ENCODE assay signal across 7 cellular contexts in the genomic region with DNA sequence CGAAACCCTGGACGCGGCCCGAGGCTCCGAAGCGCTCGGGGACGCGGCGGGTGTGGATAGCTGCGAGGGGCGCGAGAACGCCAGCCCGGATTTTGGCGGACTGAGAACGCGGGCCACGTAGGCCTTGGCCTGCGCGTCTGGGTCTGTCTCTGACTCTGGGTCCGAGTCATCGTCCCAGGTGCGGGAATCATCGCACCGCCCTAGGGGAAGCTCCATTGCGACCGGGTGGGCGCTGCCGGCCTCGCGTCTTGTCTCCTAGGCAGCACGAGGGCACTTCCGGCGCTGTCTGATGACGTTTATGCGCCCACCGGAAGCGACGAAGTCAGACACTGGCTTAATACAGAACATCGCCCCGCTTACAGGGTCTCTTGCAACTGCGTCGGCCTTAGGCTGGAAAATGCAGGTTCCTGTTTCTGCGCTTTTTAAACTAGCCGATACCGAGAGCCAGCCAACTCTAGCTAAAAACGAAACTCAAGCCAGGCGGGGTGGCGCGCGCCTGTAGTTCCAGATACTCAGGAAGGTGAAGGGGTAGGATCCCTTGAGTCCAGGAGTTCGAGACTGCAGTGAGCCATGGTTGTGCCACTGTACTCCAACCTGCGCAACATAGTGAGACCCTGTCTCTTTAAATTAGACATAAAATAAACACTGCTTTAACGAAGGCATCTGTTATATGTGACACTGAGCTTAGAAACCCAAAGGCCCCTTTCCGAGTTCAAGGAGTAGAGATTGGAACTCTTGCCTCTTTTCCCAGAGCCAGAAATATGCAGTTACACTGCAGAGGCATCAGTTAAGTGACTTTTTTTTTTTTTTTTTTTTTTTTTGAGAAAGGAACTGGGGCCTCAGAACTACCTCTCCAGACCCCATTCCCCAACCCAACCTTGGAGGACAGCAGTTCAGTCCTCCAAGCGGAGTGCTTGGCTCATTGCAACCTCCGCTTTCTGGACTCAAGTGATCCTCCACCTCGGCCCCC. TPM values are rescaled to one million over a fixed set of nuclear protein-coding genes. Genes with fewer than 3 reads are reported as not detected.
DNase-seq lines count a peak whose midpoint lies in the region; ATAC-seq and TF ChIP-seq lines count a peak whose summit lies in the region.

TSS of gene FBXW9 (minus strand) at position 266 of the 970 bp plus-strand sequence. CDS start at position 216, 50 bp downstream.

- peaks cover 26% of the 10 kb centered on the region for H3K36me3 ChIP-seq in WERI-Rb-1
- H3K36me3 ChIP-seq in iPS-20b (ENCODE audit: insufficient read depth, low read depth, low read length) = peaks cover 36% of the 10 kb centered on the region
- peaks cover 16 to 18% (median 17%) of the 10 kb centered on the region in 3 donors for H3K36me3 ChIP-seq in skeletal muscle tissue (ENCODE audit: control insufficient read depth in 3 of 3, insufficient read depth in 3 of 3, low read length in 3 of 3)

- H3K27ac ChIP-seq in WERI-Rb-1 (peak within 1 kb of the TSS; percentile 74), iPS-20b (ENCODE audit: low read length) (peak within 1 kb of the TSS; percentile 59), skeletal muscle tissue (ENCODE audit: low read depth, low read length) (peak within 1 kb of the TSS; percentile 75)

- no peaks in the 10 kb centered on the region for H3K9me3 ChIP-seq in WERI-Rb-1 (ENCODE audit: severe bottlenecking)
- H3K9me3 ChIP-seq in iPS-20b (ENCODE audit: insufficient read depth, low read depth, low read length) = no peaks in the 10 kb centered on the region
- H3K9me3 ChIP-seq in skeletal muscle tissue (ENCODE audit: control insufficient read depth in 3 of 3, low read length in 3 of 3) = no peaks in the 10 kb centered on the region

- ATAC-seq in GM18520 (IDR thresholded peaks at IDR 0.05; ENCODE audit: unreplicated experiment) = peak; percentile 85
- peak; percentile 65 for ATAC-seq in HG03108 (IDR thresholded peaks at IDR 0.05; ENCODE audit: unreplicated experiment)

- in situ Hi-C loops in T47D (cut with HindIII; ENCODE audit: low pct_unique_long_range_greater_than_20kb, low sequenced_read_pairs) = no loop called here

- H3K27me3 ChIP-seq in WERI-Rb-1 (ENCODE audit: insufficient read depth, low read depth, severe bottlenecking) = no peaks in the 10 kb centered on the region
- no peaks in the 10 kb centered on the region for H3K27me3 ChIP-seq in iPS-20b (ENCODE audit: insufficient read depth, low read length)
- no peaks in the 10 kb centered on the region for H3K27me3 ChIP-seq in skeletal muscle tissue (ENCODE audit: control insufficient read depth in 3 of 3, insufficient read depth in 3 of 3, low read length in 3 of 3)

- TF ChIP-seq CTCF in WERI-Rb-1 (IDR thresholded peaks at IDR 0.05; ENCODE audit: low read depth, low read length) = no peak

- H3K4me3 ChIP-seq in WERI-Rb-1 (ENCODE audit: low read depth, low read length) = peak within 1 kb of the TSS; percentile 66
- H3K4me3 ChIP-seq in iPS-20b (ENCODE audit: low read length) = peak within 1 kb of the TSS; percentile 93
- H3K4me3 ChIP-seq in skeletal muscle tissue (ENCODE audit: low read length in 3 of 3) = peak within 1 kb of the TSS; percentile 82 to 98 (median 92)

- H3K4me1 ChIP-seq in iPS-20b (ENCODE audit: insufficient read depth, low read length) = 0 out of 2 replicates have a peak, but pooled peaks cover 3% of the 10 kb centered on the region
- H3K4me1 ChIP-seq in skeletal muscle tissue (ENCODE audit: control insufficient read depth in 3 of 3, insufficient read depth in 3 of 3, low read length in 3 of 3) = peaks cover 14 to 20% (median 17%) of the 10 kb centered on the region in 3 donors

- H3K9ac ChIP-seq in iPS-20b (ENCODE audit: low read depth, low read length) = peak within 1 kb of the TSS; percentile 90
- peak within 1 kb of the TSS; percentile 80 to 95 (median 86) for H3K9ac ChIP-seq in skeletal muscle tissue (ENCODE audit: low read depth in 1 of 3, low read length in 3 of 3)

- DNase-seq in NCI-H2196 treated with DMSO at 0.1 percent for 48 hours (lab: John Stamatoyannopoulos, UW; ENCODE audit: unreplicated experiment) = peak; percentile 68
- peak; percentile 96 for DNase-seq in WERI-Rb-1
- DNase-seq in T47D (ENCODE audit: low read depth in 1 of 2, low spot score in 1 of 2) = peak; percentile 82 to 92

RNA-seq across cellular contexts. Expression of gene FBXW9, which starts in this region (rescaled TPM):
- 3.1 TPM for total RNA-seq in skeletal muscle tissue

Comparison
In these comparisons a context has a peak if more than half of its experiments do, and no peak if none do; other contexts are left out.
1. Peak in every context shown above with its lines: DNase-seq, ATAC-seq, H3K4me3 ChIP-seq and H3K27ac ChIP-seq.